Comparison of ENCODE assay signal across 11 cellular contexts in the genomic region with DNA sequence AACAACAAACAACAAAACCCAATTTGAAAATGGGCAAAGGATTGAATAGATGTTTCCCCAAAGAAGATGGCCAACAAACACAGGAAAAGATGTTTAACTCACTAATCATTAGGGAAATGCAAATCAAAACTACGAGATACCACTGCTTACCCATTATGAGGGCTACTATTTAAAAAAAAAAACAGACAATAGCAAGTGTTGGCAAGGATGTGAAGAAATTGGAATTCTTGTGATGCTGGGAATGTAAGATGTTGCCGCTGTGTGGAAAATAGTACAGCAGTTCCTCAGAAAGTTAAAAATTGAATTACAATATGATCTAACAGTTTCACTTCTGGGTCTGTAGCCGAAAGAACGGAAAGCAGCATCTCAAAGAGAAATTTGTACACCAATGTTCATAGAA.
"Had no signal": no experiment of that assay in that cellular context is flagged by ENCODE, and none has a peak within 500 bp of the region (broad histone marks: within the 10 kb centered on the region; RNA-seq: fewer than 3 reads in every experiment).

No MANE protein-coding gene starts in this region.

- H3K27ac ChIP-seq: right atrium auricular region, tibial artery, uterus, VCaP had no signal

- H3K27me3 ChIP-seq: right atrium auricular region, tibial artery, uterus had no signal

- DNase-seq: activated CD4-positive, alpha-beta T cell treated with anti-CD3 and anti-CD28 coated beads for 48 hours; activated CD8-positive, alpha-beta memory T cell treated with anti-CD3 and anti-CD28 coated beads for 24 hours; activated naive CD4-positive, alpha-beta T cell treated with Interleukin-2 at 50 U/mL for 16 hours; hippocampal formation; T1000; tibial artery; uterus had no signal

- H3K4me3 ChIP-seq: right atrium auricular region, smooth muscle cell, tibial artery, uterus had no signal

- ATAC-seq: esophagus mucosa had no signal

- H3K36me3 ChIP-seq: right atrium auricular region, tibial artery, uterus had no signal
